1 cellular context compared by ENCODE assay signal in genomic region chr20:62675156-62675871, GRCh38.
TF ChIP-seq lines count a peak whose summit lies in the region.

No MANE protein-coding gene starts in this region.

TF ChIP-seq in SK-N-SH treated with all-trans-retinoic acid at 6 μM for 48 hours, 23 proteins besides CTCF, POLR2A, EP300 and RAD21 (continued from another document):
- TF ChIP-seq TSHZ2 (CRISPR knock-in tag; IDR thresholded peaks at IDR 0.05) = no peak
- no peak for TF ChIP-seq TOX (CRISPR knock-in tag; IDR thresholded peaks at IDR 0.05; ENCODE audit: borderline replicate concordance)
